1 cellular context compared by ENCODE assay signal in genomic region chr6:166330612-166331011, GRCh38.
A peak's percentile ranks its signal among the peaks of the same experiment; 100 is the strongest.
TF ChIP-seq lines count a peak whose summit lies in the region.

No MANE protein-coding gene starts in this region.

TF ChIP-seq in HepG2, 621 proteins besides CTCF, POLR2A, EP300 and RAD21 (continued from another document and continues in another):
- TF ChIP-seq HBP1 (CRISPR knock-in tag; IDR thresholded peaks at IDR 0.05; ENCODE audit: low read depth) (0 out of 2 replicates have a peak, but pooled peaks have one; percentile 34), IKZF5 (CRISPR knock-in tag; IDR thresholded peaks at IDR 0.05) (peak; percentile 74; the same call in 1 of the 2 replicates), ZBTB21 (CRISPR knock-in tag; IDR thresholded peaks at IDR 0.05) (no peak), NR2F2 (IDR thresholded peaks at IDR 0.05; ENCODE audit: borderline replicate concordance, low read depth) (no peak; the same call in 1 of the 2 replicates), RXRB (CRISPR knock-in tag; IDR thresholded peaks at IDR 0.05; ENCODE audit: borderline replicate concordance) (peak; percentile 79; the same call in 1 of the 2 replicates), ZNF431 (CRISPR knock-in tag; IDR thresholded peaks at IDR 0.05; ENCODE audit: borderline replicate concordance, low read depth) (no peak), ZNF709 (CRISPR knock-in tag; IDR thresholded peaks at IDR 0.05) (no peak), RFX5 (IDR thresholded peaks at IDR 0.05; ENCODE audit: low read depth, low read length) (0 out of 2 replicates have a peak, but pooled peaks have one; percentile 36), KDM1A (CRISPR knock-in tag; IDR thresholded peaks at IDR 0.05) (0 out of 2 replicates have a peak, but pooled peaks have one; percentile 22), NONO (IDR thresholded peaks at IDR 0.05) (no peak), NONO (CRISPR knock-in tag; conservative IDR thresholded peaks at IDR 0.05) (peak; percentile 59; the same call in 1 of the 2 replicates), MYNN (CRISPR knock-in tag; IDR thresholded peaks at IDR 0.05; ENCODE audit: low read depth) (no peak), ZMYM4 (CRISPR knock-in tag; IDR thresholded peaks at IDR 0.05) (peak; percentile 98), HOXA3 (CRISPR knock-in tag; IDR thresholded peaks at IDR 0.05) (peak; percentile 62; the same call in 1 of the 2 replicates), FOXA1 (IDR thresholded peaks at IDR 0.05) (no peak), FOXA1 (CRISPR knock-in tag; IDR thresholded peaks at IDR 0.05) (peak; percentile 46), ZBTB34 (CRISPR knock-in tag; IDR thresholded peaks at IDR 0.05) (no peak), ZNF367 (CRISPR knock-in tag; IDR thresholded peaks at IDR 0.05; ENCODE audit: borderline replicate concordance) (no peak), GMEB2 (CRISPR knock-in tag; IDR thresholded peaks at IDR 0.05; ENCODE audit: low read depth) (no peak), DNMT3B (CRISPR knock-in tag; conservative IDR thresholded peaks at IDR 0.05) (no peak), TSC22D2 (CRISPR knock-in tag; IDR thresholded peaks at IDR 0.05; ENCODE audit: borderline replicate concordance) (peak; percentile 81; the same call in 1 of the 2 replicates), U2AF1 (optimal IDR thresholded peaks at IDR 0.05; ENCODE audit: low read depth, low read length) (no peak), HNRNPL (IDR thresholded peaks at IDR 0.05; ENCODE audit: low read depth, low read length) (no peak), GPN1 (CRISPR knock-in tag; IDR thresholded peaks at IDR 0.05; ENCODE audit: borderline replicate concordance) (no peak), SOX13 (IDR thresholded peaks at IDR 0.05) (no peak), SOX13 (CRISPR knock-in tag; conservative IDR thresholded peaks at IDR 0.05 in 1 of 2, IDR thresholded peaks at IDR 0.05 in 1 of 2) (peak in 1 of 2 experiments; percentile 58; a peak in 1 of 4 replicates), ZNF841 (CRISPR knock-in tag; IDR thresholded peaks at IDR 0.05; ENCODE audit: borderline replicate concordance) (no peak), PAXIP1 (CRISPR knock-in tag; conservative IDR thresholded peaks at IDR 0.05) (no peak), ZFP1 (CRISPR knock-in tag; IDR thresholded peaks at IDR 0.05) (peak; percentile 34; the same call in 1 of the 2 replicates), ZNF30 (CRISPR knock-in tag; IDR thresholded peaks at IDR 0.05) (no peak), ZNF121 (CRISPR knock-in tag; IDR thresholded peaks at IDR 0.05) (no peak), KMT2B (CRISPR knock-in tag; IDR thresholded peaks at IDR 0.05) (peak; percentile 41; the same call in 1 of the 2 replicates), CCDC6 (CRISPR knock-in tag; IDR thresholded peaks at IDR 0.05) (no peak; the same call in 1 of the 2 replicates), NFE2L1 (CRISPR knock-in tag; IDR thresholded peaks at IDR 0.05; ENCODE audit: borderline replicate concordance) (no peak), PPARG (CRISPR knock-in tag; conservative IDR thresholded peaks at IDR 0.05) (peak; percentile 82; the same call in 1 of the 2 replicates), NCOR1 (IDR thresholded peaks at IDR 0.05; ENCODE audit: borderline replicate concordance, low read length) (no peak; the same call in 1 of the 2 replicates), SCMH1 (CRISPR knock-in tag; IDR thresholded peaks at IDR 0.05; ENCODE audit: borderline replicate concordance) (no peak), HCFC1 (IDR thresholded peaks at IDR 0.05; ENCODE audit: low read depth, low read length) (no peak)
- TF ChIP-seq, protein P1, sequence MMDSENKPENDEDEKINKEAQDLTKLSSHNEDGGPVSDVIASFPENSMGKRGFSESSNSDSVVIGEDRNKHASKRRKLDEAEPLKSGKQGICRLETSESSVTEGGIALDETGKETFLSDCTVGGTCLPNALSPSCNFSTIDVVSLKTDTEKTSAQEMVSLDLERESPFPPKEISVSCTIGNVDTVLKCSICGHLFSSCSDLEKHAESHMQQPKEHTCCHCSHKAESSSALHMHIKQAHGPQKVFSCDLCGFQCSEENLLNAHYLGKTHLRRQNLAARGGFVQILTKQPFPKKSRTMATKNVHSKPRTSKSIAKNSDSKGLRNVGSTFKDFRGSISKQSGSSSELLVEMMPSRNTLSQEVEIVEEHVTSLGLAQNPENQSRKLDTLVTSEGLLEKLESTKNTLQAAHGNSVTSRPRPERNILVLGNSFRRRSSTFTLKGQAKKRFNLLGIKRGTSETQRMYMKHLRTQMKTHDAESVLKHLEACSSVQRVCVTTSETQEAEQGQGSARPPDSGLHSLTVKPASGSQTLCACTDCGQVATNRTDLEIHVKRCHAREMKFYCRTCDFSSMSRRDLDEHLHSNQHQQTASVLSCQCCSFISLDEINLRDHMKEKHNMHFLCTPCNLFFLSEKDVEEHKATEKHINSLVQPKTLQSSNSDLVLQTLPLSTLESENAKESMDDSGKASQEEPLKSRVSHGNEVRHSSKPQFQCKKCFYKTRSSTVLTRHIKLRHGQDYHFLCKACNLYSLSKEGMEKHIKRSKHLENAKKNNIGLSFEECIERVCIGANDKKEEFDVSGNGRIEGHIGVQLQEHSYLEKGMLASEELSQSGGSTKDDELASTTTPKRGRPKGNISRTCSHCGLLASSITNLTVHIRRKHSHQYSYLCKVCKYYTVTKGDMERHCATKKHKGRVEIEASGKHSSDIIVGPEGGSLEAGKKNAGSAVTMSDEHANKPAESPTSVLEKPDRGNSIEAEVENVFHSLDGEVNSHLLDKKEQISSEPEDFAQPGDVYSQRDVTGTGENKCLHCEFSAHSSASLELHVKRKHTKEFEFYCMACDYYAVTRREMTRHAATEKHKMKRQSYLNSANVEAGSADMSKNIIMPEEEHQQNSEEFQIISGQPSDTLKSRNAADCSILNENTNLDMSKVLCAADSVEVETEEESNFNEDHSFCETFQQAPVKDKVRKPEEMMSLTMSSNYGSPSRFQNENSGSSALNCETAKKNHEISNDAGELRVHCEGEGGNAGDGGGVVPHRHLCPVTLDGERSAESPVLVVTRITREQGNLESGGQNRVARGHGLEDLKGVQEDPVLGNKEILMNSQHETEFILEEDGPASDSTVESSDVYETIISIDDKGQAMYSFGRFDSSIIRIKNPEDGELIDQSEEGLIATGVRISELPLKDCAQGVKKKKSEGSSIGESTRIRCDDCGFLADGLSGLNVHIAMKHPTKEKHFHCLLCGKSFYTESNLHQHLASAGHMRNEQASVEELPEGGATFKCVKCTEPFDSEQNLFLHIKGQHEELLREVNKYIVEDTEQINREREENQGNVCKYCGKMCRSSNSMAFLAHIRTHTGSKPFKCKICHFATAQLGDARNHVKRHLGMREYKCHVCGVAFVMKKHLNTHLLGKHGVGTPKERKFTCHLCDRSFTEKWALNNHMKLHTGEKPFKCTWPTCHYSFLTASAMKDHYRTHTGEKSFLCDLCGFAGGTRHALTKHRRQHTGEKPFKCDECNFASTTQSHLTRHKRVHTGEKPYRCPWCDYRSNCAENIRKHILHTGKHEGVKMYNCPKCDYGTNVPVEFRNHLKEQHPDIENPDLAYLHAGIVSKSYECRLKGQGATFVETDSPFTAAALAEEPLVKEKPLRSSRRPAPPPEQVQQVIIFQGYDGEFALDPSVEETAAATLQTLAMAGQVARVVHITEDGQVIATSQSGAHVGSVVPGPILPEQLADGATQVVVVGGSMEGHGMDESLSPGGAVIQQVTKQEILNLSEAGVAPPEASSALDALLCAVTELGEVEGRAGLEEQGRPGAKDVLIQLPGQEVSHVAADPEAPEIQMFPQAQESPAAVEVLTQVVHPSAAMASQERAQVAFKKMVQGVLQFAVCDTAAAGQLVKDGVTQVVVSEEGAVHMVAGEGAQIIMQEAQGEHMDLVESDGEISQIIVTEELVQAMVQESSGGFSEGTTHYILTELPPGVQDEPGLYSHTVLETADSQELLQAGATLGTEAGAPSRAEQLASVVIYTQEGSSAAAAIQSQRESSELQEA (CRISPR knock-in tag; IDR thresholded peaks at IDR 0.05; ENCODE audit: not compliant biosample characterization) = peak; percentile 81
- TF ChIP-seq, protein P2, sequence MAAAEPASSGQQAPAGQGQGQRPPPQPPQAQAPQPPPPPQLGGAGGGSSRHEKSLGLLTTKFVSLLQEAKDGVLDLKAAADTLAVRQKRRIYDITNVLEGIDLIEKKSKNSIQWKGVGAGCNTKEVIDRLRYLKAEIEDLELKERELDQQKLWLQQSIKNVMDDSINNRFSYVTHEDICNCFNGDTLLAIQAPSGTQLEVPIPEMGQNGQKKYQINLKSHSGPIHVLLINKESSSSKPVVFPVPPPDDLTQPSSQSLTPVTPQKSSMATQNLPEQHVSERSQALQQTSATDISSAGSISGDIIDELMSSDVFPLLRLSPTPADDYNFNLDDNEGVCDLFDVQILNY (CRISPR knock-in tag; conservative IDR thresholded peaks at IDR 0.05) = no peak
- TF ChIP-seq, protein P3, sequence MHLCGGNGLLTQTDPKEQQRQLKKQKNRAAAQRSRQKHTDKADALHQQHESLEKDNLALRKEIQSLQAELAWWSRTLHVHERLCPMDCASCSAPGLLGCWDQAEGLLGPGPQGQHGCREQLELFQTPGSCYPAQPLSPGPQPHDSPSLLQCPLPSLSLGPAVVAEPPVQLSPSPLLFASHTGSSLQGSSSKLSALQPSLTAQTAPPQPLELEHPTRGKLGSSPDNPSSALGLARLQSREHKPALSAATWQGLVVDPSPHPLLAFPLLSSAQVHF (CRISPR knock-in tag; IDR thresholded peaks at IDR 0.05) = no peak
- TF ChIP-seq, protein P4, sequence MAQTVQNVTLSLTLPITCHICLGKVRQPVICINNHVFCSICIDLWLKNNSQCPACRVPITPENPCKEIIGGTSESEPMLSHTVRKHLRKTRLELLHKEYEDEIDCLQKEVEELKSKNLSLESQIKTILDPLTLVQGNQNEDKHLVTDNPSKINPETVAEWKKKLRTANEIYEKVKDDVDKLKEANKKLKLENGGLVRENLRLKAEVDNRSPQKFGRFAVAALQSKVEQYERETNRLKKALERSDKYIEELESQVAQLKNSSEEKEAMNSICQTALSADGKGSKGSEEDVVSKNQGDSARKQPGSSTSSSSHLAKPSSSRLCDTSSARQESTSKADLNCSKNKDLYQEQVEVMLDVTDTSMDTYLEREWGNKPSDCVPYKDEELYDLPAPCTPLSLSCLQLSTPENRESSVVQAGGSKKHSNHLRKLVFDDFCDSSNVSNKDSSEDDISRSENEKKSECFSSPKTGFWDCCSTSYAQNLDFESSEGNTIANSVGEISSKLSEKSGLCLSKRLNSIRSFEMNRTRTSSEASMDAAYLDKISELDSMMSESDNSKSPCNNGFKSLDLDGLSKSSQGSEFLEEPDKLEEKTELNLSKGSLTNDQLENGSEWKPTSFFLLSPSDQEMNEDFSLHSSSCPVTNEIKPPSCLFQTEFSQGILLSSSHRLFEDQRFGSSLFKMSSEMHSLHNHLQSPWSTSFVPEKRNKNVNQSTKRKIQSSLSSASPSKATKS (CRISPR knock-in tag; IDR thresholded peaks at IDR 0.05) = no peak
